ENCODE assay signal across 29 cellular contexts in the genomic region with DNA sequence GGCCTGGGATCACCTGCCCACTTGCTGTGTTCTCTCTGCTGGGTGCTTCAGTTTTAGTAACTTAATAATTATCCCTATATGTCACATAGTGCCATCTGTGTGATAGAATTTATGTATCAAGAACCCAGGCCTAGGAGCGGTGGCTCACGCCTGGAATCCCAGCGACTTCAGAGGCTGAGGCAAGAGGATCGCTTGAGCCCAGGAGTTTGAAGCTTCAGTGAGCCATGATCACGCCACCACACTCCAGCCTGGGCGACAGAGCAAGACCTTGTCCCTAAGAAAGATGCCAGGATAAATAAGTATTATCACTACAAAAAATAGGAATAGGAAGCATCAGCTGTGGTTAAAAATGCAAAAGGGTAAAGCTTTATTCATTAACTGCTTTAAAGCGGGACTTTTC.
"Had no signal": no experiment of that assay in that cellular context is flagged by ENCODE, and none has a peak within 500 bp of the region (broad histone marks: within the 10 kb centered on the region; RNA-seq: fewer than 3 reads in every experiment).

No MANE protein-coding gene starts in this region.

- H3K9me3 Mint-ChIP-seq: activated B cell treated with CpG ODN at 0.5 μM for 24 hours; activated naive CD4-positive, alpha-beta T cell treated with anti-CD3 and anti-CD28 coated beads, Interleukin-2, amount 10 ng/mL, durations not matched to agents 7 days and 5 days; activated naive CD8-positive, alpha-beta T cell treated with anti-CD3 and anti-CD28 coated beads, Interleukin-2, amount 50 U/mL, for 24 hours; dendritic cell treated with granulocyte-macrophage colony-stimulating factor and Interleukin-4, amounts not matched to agents 40 ng/mL and 50 ng/mL, for 4 days; endodermal cell; neural crest cell; stimulated activated memory B cell treated with anti-CD40 and anti-IgM and Interleukin-4, amounts not matched to agents 10 μg/mL and 1 μg/mL and 100 μg/mL, for 72 hours; T-cell; T-helper 2 cell treated with Interferon-gamma antibody and Interleukin-4, amounts not matched to agents 5 μg/mL and 100 μg/mL, for 36 hours had no signal

- ATAC-seq: activated naive CD8-positive, alpha-beta T cell treated with anti-CD3 and anti-CD28 coated beads, Interleukin-2, amount 50 U/mL, for 24 hours; esophagus mucosa; heart right ventricle; mucosa of descending colon; psoas muscle; stimulated activated memory B cell treated with anti-CD40 and anti-IgM and Interleukin-4, amounts not matched to agents 10 μg/mL and 1 μg/mL and 100 μg/mL, for 72 hours; T-cell had no signal

- H3K27me3 Mint-ChIP-seq: activated B cell treated with CpG ODN at 0.5 μM for 24 hours; activated naive CD4-positive, alpha-beta T cell treated with anti-CD3 and anti-CD28 coated beads, Interleukin-2, amount 10 ng/mL, durations not matched to agents 7 days and 5 days; activated naive CD8-positive, alpha-beta T cell treated with anti-CD3 and anti-CD28 coated beads, Interleukin-2, amount 50 U/mL, for 24 hours; dendritic cell treated with granulocyte-macrophage colony-stimulating factor and Interleukin-4, amounts not matched to agents 40 ng/mL and 50 ng/mL, for 4 days; stimulated activated memory B cell treated with anti-CD40 and anti-IgM and Interleukin-4, amounts not matched to agents 10 μg/mL and 1 μg/mL and 100 μg/mL, for 72 hours; T-cell had no signal

- DNase-seq: activated B cell treated with CpG ODN at 0.5 μM for 24 hours; activated CD8-positive, alpha-beta memory T cell treated with anti-CD3 and anti-CD28 coated beads for 24 hours; activated gamma-delta T cell; activated naive CD4-positive, alpha-beta T cell treated with anti-CD3 and anti-CD28 coated beads, Interleukin-2, amount 10 ng/mL, durations not matched to agents 7 days and 5 days; activated naive CD8-positive, alpha-beta T cell treated with anti-CD3 and anti-CD28 coated beads, Interleukin-2, amount 50 U/mL, for 24 hours; amygdala; central memory CD4-positive, alpha-beta T cell; endodermal cell; foreskin fibroblast; heart right ventricle; left ventricle myocardium inferior; mesendoderm; mucosa of descending colon; occipital lobe; psoas muscle; stimulated activated CD4-positive, alpha-beta T cell treated with anti-CD3 and anti-CD28 coated beads, Interleukin-1b, Interleukin-23, amount 100 ng/mL, for 48 hours; stimulated activated CD4-positive, alpha-beta T cell treated with anti-CD3 and anti-CD28 coated beads, Interleukin-4, amount 100 ng/mL, for 4 hours; stimulated activated CD8-positive, alpha-beta memory T cell treated with anti-CD3 and anti-CD28 coated beads, Interleukin-4, amount 100 ng/mL, for 48 hours; stomach; T-cell; thyroid gland had no signal

- H3K4me3 Mint-ChIP-seq: activated B cell treated with CpG ODN at 0.5 μM for 24 hours; activated naive CD4-positive, alpha-beta T cell treated with anti-CD3 and anti-CD28 coated beads, Interleukin-2, amount 10 ng/mL, durations not matched to agents 7 days and 5 days; activated naive CD8-positive, alpha-beta T cell treated with anti-CD3 and anti-CD28 coated beads, Interleukin-2, amount 50 U/mL, for 24 hours; dendritic cell treated with granulocyte-macrophage colony-stimulating factor and Interleukin-4, amounts not matched to agents 40 ng/mL and 50 ng/mL, for 4 days; endodermal cell; neural crest cell; stimulated activated memory B cell treated with anti-CD40 and anti-IgM and Interleukin-4, amounts not matched to agents 10 μg/mL and 1 μg/mL and 100 μg/mL, for 72 hours; T-cell; T-helper 2 cell treated with Interferon-gamma antibody and Interleukin-4, amounts not matched to agents 5 μg/mL and 100 μg/mL, for 36 hours had no signal

- H3K4me1 Mint-ChIP-seq: neural crest cell had no signal

- H3K9me3 ChIP-seq: breast epithelium, heart right ventricle, left ventricle myocardium inferior, mucosa of descending colon, psoas muscle, stomach, thyroid gland, upper lobe of left lung, vagina had no signal

- H3K27ac Mint-ChIP-seq: activated B cell treated with CpG ODN at 0.5 μM for 24 hours; activated naive CD4-positive, alpha-beta T cell treated with anti-CD3 and anti-CD28 coated beads, Interleukin-2, amount 10 ng/mL, durations not matched to agents 7 days and 5 days; activated naive CD8-positive, alpha-beta T cell treated with anti-CD3 and anti-CD28 coated beads, Interleukin-2, amount 50 U/mL, for 24 hours; dendritic cell treated with granulocyte-macrophage colony-stimulating factor and Interleukin-4, amounts not matched to agents 40 ng/mL and 50 ng/mL, for 4 days; endodermal cell; stimulated activated memory B cell treated with anti-CD40 and anti-IgM and Interleukin-4, amounts not matched to agents 10 μg/mL and 1 μg/mL and 100 μg/mL, for 72 hours; T-helper 2 cell treated with Interferon-gamma antibody and Interleukin-4, amounts not matched to agents 5 μg/mL and 100 μg/mL, for 36 hours had no signal
